Comparison of ENCODE assay signal across 33 cellular contexts in genomic region chr20:4281258-4282055, GRCh38. TPM values are rescaled to one million over a fixed set of nuclear protein-coding genes. Genes with fewer than 3 reads are reported as not detected.
"Had no signal": no experiment of that assay in that cellular context is flagged by ENCODE, and none has a peak within 500 bp of the region (broad histone marks: within the 10 kb centered on the region; RNA-seq: fewer than 3 reads in every experiment).

No MANE protein-coding gene starts in this region.

- H3K27ac ChIP-seq: adrenal gland, body of pancreas, breast epithelium, SJCRH30, SK-N-MC, WERI-Rb-1 had no signal

- H3K4me3 ChIP-seq: adrenal gland, body of pancreas, breast epithelium, SJCRH30, SK-N-MC had no signal

- DNase-seq: activated CD4-positive, alpha-beta T cell treated with anti-CD3 and anti-CD28 coated beads, Interleukin-2, amount 10 ng/mL, durations not matched to agents 24 days and 14 days; activated CD4-positive, alpha-beta T cell treated with anti-CD3 and anti-CD28 coated beads, Interleukin-2, amount 50 U/mL, for 4 hours; activated CD8-positive, alpha-beta T cell treated with anti-CD3 and anti-CD28 coated beads for 36 hours; activated gamma-delta T cell treated with Interleukin-2 at 50 U/mL for 16 hours; activated naive CD4-positive, alpha-beta T cell treated with anti-CD3 and anti-CD28 coated beads for 36 hours; activated T-cell treated with anti-CD3 and anti-CD28 coated beads, Interleukin-2, amount 50 U/mL, for 4 hours; adrenal gland; body of pancreas; caudate nucleus; MV-4-11; NCI-H1092 treated with DMSO at 0.1 percent for 48 hours; NCI-H1417; NCI-H146; NCI-H187; NCI-H2029 treated with DMSO at 0.1 percent for 48 hours; NCI-H2107; NCI-H2171; NCI-H510A; NCI-H526; NCI-H748 treated with DMSO at 0.1 percent for 48 hours; NK-92 treated with Interleukin-12 subunit alpha and Interleukin-12 subunit beta, amount 100 ng/mL, for 24 hours; OCI-M1; Right ventricle myocardium superior; SJCRH30; T1000; WERI-Rb-1 had no signal

- H3K4me3 Mint-ChIP-seq: activated CD4-positive, alpha-beta T cell treated with anti-CD3 and anti-CD28 coated beads, Interleukin-2, amount 10 ng/mL, durations not matched to agents 24 days and 14 days; activated CD8-positive, alpha-beta T cell treated with anti-CD3 and anti-CD28 coated beads for 36 hours; activated naive CD4-positive, alpha-beta T cell treated with anti-CD3 and anti-CD28 coated beads for 36 hours; activated T-cell treated with anti-CD3 and anti-CD28 coated beads, Interleukin-2, amount 50 U/mL, for 4 hours; activated T-helper 1 cell treated with anti-CD3 and anti-CD28 coated beads, Interleukin-12 subunit alpha, Interleukin-12 subunit beta, Interleukin-2, Interleukin-4 antibody, amounts not matched to agents 30 ng/mL and 10 ng/mL and 1 ng/mL, durations not matched to agents 14 hours and 24 hours and 36 hours had no signal

- H3K9me3 ChIP-seq: adrenal gland, body of pancreas, SJCRH30 had no signal

- FAIRE-seq: astrocyte had no signal

- H3K27ac Mint-ChIP-seq: activated CD4-positive, alpha-beta T cell treated with anti-CD3 and anti-CD28 coated beads, Interleukin-2, amount 10 ng/mL, durations not matched to agents 24 days and 14 days; activated CD8-positive, alpha-beta T cell treated with anti-CD3 and anti-CD28 coated beads for 36 hours; activated naive CD4-positive, alpha-beta T cell treated with anti-CD3 and anti-CD28 coated beads for 36 hours; activated naive CD4-positive, alpha-beta T cell treated with anti-CD3 and anti-CD28 coated beads, Interleukin-2, amount 50 U/mL, for 72 hours; activated T-helper 1 cell treated with anti-CD3 and anti-CD28 coated beads, Interleukin-12 subunit alpha, Interleukin-12 subunit beta, Interleukin-2, Interleukin-4 antibody, amounts not matched to agents 30 ng/mL and 10 ng/mL and 1 ng/mL, durations not matched to agents 14 hours and 24 hours and 36 hours had no signal

- H3K36me3 ChIP-seq: adrenal gland, breast epithelium, SJCRH30, WERI-Rb-1 had no signal

- ATAC-seq: activated CD8-positive, alpha-beta T cell treated with anti-CD3 and anti-CD28 coated beads for 36 hours; activated naive CD4-positive, alpha-beta T cell treated with anti-CD3 and anti-CD28 coated beads, Interleukin-2, amount 50 U/mL, for 72 hours; activated T-cell treated with anti-CD3 and anti-CD28 coated beads, Interleukin-2, amount 50 U/mL, for 4 hours; body of pancreas had no signal

- H3K4me1 ChIP-seq: adrenal gland, body of pancreas, breast epithelium, SJCRH30 had no signal

- H3K4me1 Mint-ChIP-seq: activated CD4-positive, alpha-beta T cell treated with anti-CD3 and anti-CD28 coated beads, Interleukin-2, amount 10 ng/mL, durations not matched to agents 24 days and 14 days had no signal

- H3K27me3 ChIP-seq: body of pancreas, breast epithelium, SJCRH30 had no signal

- H3K36me3 Mint-ChIP-seq: activated naive CD4-positive, alpha-beta T cell treated with anti-CD3 and anti-CD28 coated beads, Interleukin-2, amount 50 U/mL, for 72 hours had no signal

RNA-seq across cellular contexts. Expression of gene ADRA1D, which starts 32.4 kb away (rescaled TPM):
- total RNA-seq: activated CD4-positive, alpha-beta T cell treated with anti-CD3 and anti-CD28 coated beads, Interleukin-2, amount 10 ng/mL, durations not matched to agents 24 days and 14 days; activated CD8-positive, alpha-beta T cell treated with anti-CD3 and anti-CD28 coated beads for 36 hours; activated naive CD4-positive, alpha-beta T cell treated with anti-CD3 and anti-CD28 coated beads for 36 hours; activated naive CD4-positive, alpha-beta T cell treated with anti-CD3 and anti-CD28 coated beads, Interleukin-2, amount 50 U/mL, for 72 hours; activated T-cell treated with anti-CD3 and anti-CD28 coated beads, Interleukin-2, amount 50 U/mL, for 4 hours; activated T-helper 1 cell treated with anti-CD3 and anti-CD28 coated beads, Interleukin-12 subunit alpha, Interleukin-12 subunit beta, Interleukin-2, Interleukin-4 antibody, amounts not matched to agents 30 ng/mL and 10 ng/mL and 1 ng/mL, durations not matched to agents 14 hours and 24 hours and 36 hours; astrocyte; body of pancreas; SJCRH30; T-helper 1 cell treated with Interleukin-12 subunit alpha and Interleukin-12 subunit beta and Interleukin-4 antibody, amounts not matched to agents 30 ng/mL and 1 ng/mL, for 36 hours; T-helper 2 cell treated with Interferon-gamma antibody and Interleukin-4, amounts not matched to agents 100 ng/mL and 5 ng/mL, for 36 hours had no signal
